In the genomic region with DNA sequence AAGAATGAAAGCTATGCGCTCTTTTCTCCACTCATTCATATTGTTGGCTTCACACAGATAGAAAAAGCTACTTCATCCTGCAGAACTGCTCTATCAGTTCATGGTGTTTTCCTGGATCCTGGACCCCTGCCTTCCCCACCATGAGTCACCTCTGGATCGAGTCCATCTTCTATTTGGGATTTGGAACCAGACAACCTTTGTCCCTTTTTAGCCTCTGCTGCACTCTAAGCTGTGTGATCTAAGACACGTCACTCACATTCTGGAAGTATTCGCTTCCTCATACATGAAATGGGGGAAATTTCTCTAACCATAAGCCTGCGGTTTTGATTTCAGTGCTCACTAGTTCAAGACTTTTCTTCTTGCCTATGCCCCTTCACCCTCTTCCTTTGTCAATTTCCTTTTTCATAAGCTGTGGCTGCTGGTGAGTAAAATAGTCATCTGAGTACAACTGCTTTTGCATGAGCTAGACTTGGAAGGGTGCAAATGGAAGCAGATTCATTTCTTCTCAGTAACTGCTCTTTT, we compare ENCODE assay signal across 8 cellular contexts. TPM values are rescaled to one million over a fixed set of nuclear protein-coding genes. Genes with fewer than 3 reads are reported as not detected.
DNase-seq lines count a peak whose midpoint lies in the region; ATAC-seq and TF ChIP-seq lines count a peak whose summit lies in the region.

No MANE protein-coding gene starts in this region.

- peaks cover 14% of the 10 kb centered on the region for H3K36me3 Mint-ChIP-seq in activated T-helper 2 cell treated with anti-CD3 and anti-CD28 coated beads, Interferon-gamma antibody, Interleukin-2, Interleukin-4, amounts not matched to agents 10 μg/mL and 5 μg/mL and 100 μg/mL, durations not matched to agents 14 hours and 24 hours and 36 hours (ENCODE audit: low read depth)

- H3K4me3 ChIP-seq in GM06990 (replicated peaks; ENCODE audit: low read depth, low read length), result no peak overlapping the region
- H3K4me3 ChIP-seq in transverse colon, result no peak overlapping the region

- H3K9me3 ChIP-seq in transverse colon, result no peaks in the 10 kb centered on the region

- peak overlapping the region; percentile 50 for H3K4me3 Mint-ChIP-seq in activated T-helper 2 cell treated with anti-CD3 and anti-CD28 coated beads, Interferon-gamma antibody, Interleukin-2, Interleukin-4, amounts not matched to agents 10 μg/mL and 5 μg/mL and 100 μg/mL, durations not matched to agents 14 hours and 24 hours and 36 hours (ENCODE audit: low read depth)

- H3K9me3 Mint-ChIP-seq in activated T-helper 2 cell treated with anti-CD3 and anti-CD28 coated beads, Interferon-gamma antibody, Interleukin-2, Interleukin-4, amounts not matched to agents 10 μg/mL and 5 μg/mL and 100 μg/mL, durations not matched to agents 14 hours and 24 hours and 36 hours, result peaks cover 13% of the 10 kb centered on the region

- intact Hi-C loops in activated T-helper 2 cell treated with anti-CD3 and anti-CD28 coated beads, Interferon-gamma antibody, Interleukin-2, Interleukin-4, amounts not matched to agents 10 μg/mL and 5 μg/mL and 100 μg/mL, durations not matched to agents 14 hours and 24 hours and 36 hours (cut with micrococcal nuclease), result loop anchor here (1.0 to 5.0 kb wide), 5 partner anchors 13 to 212 kb away; a partner anchor contains a TSS
- intact Hi-C loops in transverse colon (cut with DNase I; ENCODE audit: low total_unique reads), result no loop called here

- in situ Hi-C loops in transverse colon (cut with MboI; ENCODE audit: low pct_ligation_motif_present in 1 of 4, low pct_unique_long_range_greater_than_20kb in 1 of 4, low sequenced_read_pairs in 3 of 4), result no loop called here

- no peaks in the 10 kb centered on the region for H3K36me3 ChIP-seq in GM06990 (ENCODE audit: control insufficient read depth, insufficient read depth, low read length)
- H3K36me3 ChIP-seq in transverse colon, result no peaks in the 10 kb centered on the region

- peaks cover 0 to 16% (median 4%) of the 10 kb centered on the region in 4 donors for H3K4me1 ChIP-seq in transverse colon

- TF ChIP-seq CTCF in GM06990 (IDR thresholded peaks at IDR 0.05; ENCODE audit: insufficient read depth, low read length, poor library complexity, severe bottlenecking) (no peak), transverse colon (IDR thresholded peaks at IDR 0.05) (no peak)

- ATAC-seq in GM21526 (IDR thresholded peaks at IDR 0.05; ENCODE audit: low FRiP score, unreplicated experiment), result peak; percentile 82
- ATAC-seq in HG03575 (IDR thresholded peaks at IDR 0.05; ENCODE audit: extremely low read depth, insufficient number of reproducible peaks, low FRiP score, unreplicated experiment), result peak; percentile 88

- H3K27me3 Mint-ChIP-seq in activated T-helper 2 cell treated with anti-CD3 and anti-CD28 coated beads, Interferon-gamma antibody, Interleukin-2, Interleukin-4, amounts not matched to agents 10 μg/mL and 5 μg/mL and 100 μg/mL, durations not matched to agents 14 hours and 24 hours and 36 hours (ENCODE audit: low read depth), result peaks cover 7% of the 10 kb centered on the region

- peak overlapping the region; percentile 11 to 64 (median 45) for H3K27ac ChIP-seq in transverse colon

- 32 to 44% methylated on average over 5 of the region's 5 CpGs for WGBS in transverse colon (ENCODE audit: low coverage in 1 of 2), 2 donors

- peaks cover 36% of the 10 kb centered on the region for H3K4me1 Mint-ChIP-seq in activated T-helper 2 cell treated with anti-CD3 and anti-CD28 coated beads, Interferon-gamma antibody, Interleukin-2, Interleukin-4, amounts not matched to agents 10 μg/mL and 5 μg/mL and 100 μg/mL, durations not matched to agents 14 hours and 24 hours and 36 hours (ENCODE audit: low read depth)

- TF ChIP-seq POLR2A in transverse colon (IDR thresholded peaks at IDR 0.05), result no peak

- TF ChIP-seq EP300 in transverse colon (IDR thresholded peaks at IDR 0.05; ENCODE audit: low read depth), result no peak

- no peaks in the 10 kb centered on the region for H3K27me3 ChIP-seq in GM06990 (replicated peaks; ENCODE audit: control insufficient read depth, insufficient read depth, low read length)
- no peaks in the 10 kb centered on the region for H3K27me3 ChIP-seq in transverse colon

- DNase-seq in GM06990 (ENCODE audit: extremely low read depth, insufficient read length) (peak; percentile 68), iris pigment epithelial cell (ENCODE audit: low read depth) (peak; percentile 93), transverse colon (no peak), NCI-H2196 treated with DMSO at 0.1 percent for 48 hours (lab: John Stamatoyannopoulos, UW; ENCODE audit: unreplicated experiment) (no peak), NCI-H1092 (lab: John Stamatoyannopoulos, UW) (no peak)
- peak; percentile 37 for DNase-seq in activated T-helper 2 cell treated with anti-CD3 and anti-CD28 coated beads, Interferon-gamma antibody, Interleukin-2, Interleukin-4, amounts not matched to agents 10 μg/mL and 5 μg/mL and 100 μg/mL, durations not matched to agents 14 hours and 24 hours and 36 hours (ENCODE audit: low spot score)

- H3K27ac Mint-ChIP-seq in activated T-helper 2 cell treated with anti-CD3 and anti-CD28 coated beads, Interferon-gamma antibody, Interleukin-2, Interleukin-4, amounts not matched to agents 10 μg/mL and 5 μg/mL and 100 μg/mL, durations not matched to agents 14 hours and 24 hours and 36 hours, result peak overlapping the region; percentile 83

RNA-seq across cellular contexts. Expression of a gene that starts 14.1 kb away (rescaled TPM):
- 49.7 and 51.1 TPM in 2 replicates for total RNA-seq in activated T-helper 2 cell treated with anti-CD3 and anti-CD28 coated beads, Interferon-gamma antibody, Interleukin-2, Interleukin-4, amounts not matched to agents 10 μg/mL and 5 μg/mL and 100 μg/mL, durations not matched to agents 14 hours and 24 hours and 36 hours
- total RNA-seq in transverse colon, result 10 to 100 TPM; 19.1 to 32.9 (median 22.6) TPM

RNA-seq across cellular contexts. Expression of a gene that starts 55.0 kb away (rescaled TPM):
- total RNA-seq in activated T-helper 2 cell treated with anti-CD3 and anti-CD28 coated beads, Interferon-gamma antibody, Interleukin-2, Interleukin-4, amounts not matched to agents 10 μg/mL and 5 μg/mL and 100 μg/mL, durations not matched to agents 14 hours and 24 hours and 36 hours, result 22.9 and 24.3 TPM in 2 replicates
- 10 to 100 TPM in 3 of 4 donors, 1 to 10 TPM in 1; 7.0 to 31.0 (median 26.4) TPM for total RNA-seq in transverse colon

Comparison
In these comparisons a context has a peak if more than half of its experiments do, and no peak if none do; other contexts are left out.
1. DNase-seq: peak in GM06990 (single experiment), activated T-helper 2 cell treated with anti-CD3 and anti-CD28 coated beads, Interferon-gamma antibody, Interleukin-2, Interleukin-4, amounts not matched to agents 10 μg/mL and 5 μg/mL and 100 μg/mL, durations not matched to agents 14 hours and 24 hours and 36 hours (single experiment) and iris pigment epithelial cell (single experiment); none in transverse colon (single experiment), NCI-H2196 treated with DMSO at 0.1 percent for 48 hours (single experiment) and NCI-H1092 (single experiment).